In genomic region chrX:22300130-22300529, GRCh38 we compare ENCODE assay signal across 9 cellular contexts. TPM values are rescaled to one million over a fixed set of nuclear protein-coding genes. Genes with fewer than 3 reads are reported as not detected.
A peak's percentile ranks its signal among the peaks of the same experiment; 100 is the strongest.
DNase-seq lines count a peak whose midpoint lies in the region; ATAC-seq, FAIRE-seq and TF ChIP-seq lines count a peak whose summit lies in the region.
"Had no signal": no experiment of that assay in that cellular context is flagged by ENCODE, and none has a peak within 500 bp of the region (broad histone marks: within the 10 kb centered on the region; RNA-seq: fewer than 3 reads in every experiment).

No MANE protein-coding gene starts in this region.

- H3K4me1 Mint-ChIP-seq in progenitor cell of endocrine pancreas (ENCODE audit: low read depth): peaks cover 6% of the 10 kb centered on the region
- no peaks in the 10 kb centered on the region for H3K4me1 Mint-ChIP-seq in T-helper 2 cell treated with Interferon-gamma antibody and Interleukin-4, amounts not matched to agents 5 μg/mL and 100 μg/mL, for 36 hours (ENCODE audit: low read depth)

- H3K9me3 ChIP-seq in lower lobe of right lung: no peaks in the 10 kb centered on the region

- H3K36me3 Mint-ChIP-seq in progenitor cell of endocrine pancreas (ENCODE audit: insufficient read depth): no peaks in the 10 kb centered on the region
- no peaks in the 10 kb centered on the region for H3K36me3 Mint-ChIP-seq in T-helper 2 cell treated with Interferon-gamma antibody and Interleukin-4, amounts not matched to agents 5 μg/mL and 100 μg/mL, for 36 hours (ENCODE audit: low read depth)

- peak; percentile 36 for DNase-seq in ACHN
- peak; percentile 91 for DNase-seq in NCI-H1417 treated with DMSO at 0.1 percent for 48 hours (lab: John Stamatoyannopoulos, UW)
- DNase-seq in amniotic epithelial cell (ENCODE audit: low read depth): peak; percentile 31
- no peak for DNase-seq in lower lobe of right lung
- DNase-seq in progenitor cell of endocrine pancreas (ENCODE audit: low spot score, unreplicated experiment): no peak
- DNase-seq in D721Med (ENCODE audit: insufficient read length, low spot score): no peak
- DNase-seq in T-helper 2 cell treated with Interferon-gamma antibody and Interleukin-4, amounts not matched to agents 5 μg/mL and 100 μg/mL, for 36 hours (ENCODE audit: low spot score): no peak

- H3K36me3 ChIP-seq in lower lobe of right lung: no peaks in the 10 kb centered on the region

- H3K27ac Mint-ChIP-seq in progenitor cell of endocrine pancreas: no peak overlapping the region
- H3K27ac Mint-ChIP-seq in T-helper 2 cell treated with Interferon-gamma antibody and Interleukin-4, amounts not matched to agents 5 μg/mL and 100 μg/mL, for 36 hours: no peak overlapping the region

- no peaks in the 10 kb centered on the region for H3K4me1 ChIP-seq in lower lobe of right lung

- ATAC-seq in GM21390 (IDR thresholded peaks at IDR 0.05; ENCODE audit: unreplicated experiment) (peak; percentile 65), lower lobe of right lung (peak; percentile 72 to 90)

- H3K27ac ChIP-seq in lower lobe of right lung: no peak overlapping the region

- H3K27me3 Mint-ChIP-seq in progenitor cell of endocrine pancreas: no peaks in the 10 kb centered on the region
- H3K27me3 Mint-ChIP-seq in T-helper 2 cell treated with Interferon-gamma antibody and Interleukin-4, amounts not matched to agents 5 μg/mL and 100 μg/mL, for 36 hours (ENCODE audit: low read depth): peaks cover 2% of the 10 kb centered on the region

- no peaks in the 10 kb centered on the region for H3K9me3 Mint-ChIP-seq in progenitor cell of endocrine pancreas (ENCODE audit: low read depth)
- no peaks in the 10 kb centered on the region for H3K9me3 Mint-ChIP-seq in T-helper 2 cell treated with Interferon-gamma antibody and Interleukin-4, amounts not matched to agents 5 μg/mL and 100 μg/mL, for 36 hours

- no peak for TF ChIP-seq CTCF in lower lobe of right lung (IDR thresholded peaks at IDR 0.05)
- no peak for TF ChIP-seq CTCF in progenitor cell of endocrine pancreas (IDR thresholded peaks at IDR 0.05; ENCODE audit: unreplicated experiment)
- TF ChIP-seq CTCF in D721Med (IDR thresholded peaks at IDR 0.05; ENCODE audit: insufficient read depth, missing control alignments): no peak

- H3K4me3 ChIP-seq in lower lobe of right lung: no peak overlapping the region

- no peaks in the 10 kb centered on the region for H3K27me3 ChIP-seq in lower lobe of right lung (ENCODE audit: low read depth)

- in situ Hi-C loops in ACHN (cut with HindIII; ENCODE audit: low pct_ligation_motif_present, low pct_unique_long_range_greater_than_20kb, low sequenced_read_pairs): no loop called here

- H3K4me3 Mint-ChIP-seq in progenitor cell of endocrine pancreas (ENCODE audit: low read depth): no peak overlapping the region
- H3K4me3 Mint-ChIP-seq in T-helper 2 cell treated with Interferon-gamma antibody and Interleukin-4, amounts not matched to agents 5 μg/mL and 100 μg/mL, for 36 hours: no peak overlapping the region

- intact Hi-C loops in lower lobe of right lung (cut with DNase I): no loop called here

- FAIRE-seq in D721Med (lab: Jason Lieb, UNC): no peak

RNA-seq across cellular contexts. Expression of gene CBLL2, which starts 27.4 kb away (rescaled TPM):
- total RNA-seq in lower lobe of right lung (not detected), progenitor cell of endocrine pancreas (not detected in 2 replicates)
- total RNA-seq: activated CD8-positive, alpha-beta memory T cell treated with anti-CD3 and anti-CD28 coated beads for 36 hours had no signal

Comparison
In these comparisons a context has a peak if more than half of its experiments do, and no peak if none do; other contexts are left out.
1. DNase-seq: peak in ACHN (single experiment), NCI-H1417 treated with DMSO at 0.1 percent for 48 hours (single experiment) and amniotic epithelial cell (single experiment); none in lower lobe of right lung (single experiment), progenitor cell of endocrine pancreas (single experiment), D721Med (single experiment) and T-helper 2 cell treated with Interferon-gamma antibody and Interleukin-4, amounts not matched to agents 5 μg/mL and 100 μg/mL, for 36 hours (single experiment).